ENCODE assay signal across 8 cellular contexts in genomic region chr2:69641887-69642708, GRCh38. TPM values are rescaled to one million over a fixed set of nuclear protein-coding genes. Genes with fewer than 3 reads are reported as not detected.
DNase-seq lines count a peak whose midpoint lies in the region; ATAC-seq, FAIRE-seq and TF ChIP-seq lines count a peak whose summit lies in the region.

No MANE protein-coding gene starts in this region.

- no peaks in the 10 kb centered on the region for H3K9me3 Mint-ChIP-seq in natural killer cell treated with Interleukin-12 subunit alpha and Interleukin-12 subunit beta and Interleukin-15 and Interleukin-18, amount 100 ng/mL, for 72 hours

- H3K4me3 Mint-ChIP-seq in natural killer cell treated with Interleukin-12 subunit alpha and Interleukin-12 subunit beta and Interleukin-15 and Interleukin-18, amount 100 ng/mL, for 72 hours = peak overlapping the region; percentile 87

- H3K4me3 ChIP-seq in AG10803 (ENCODE audit: low read length) (peak overlapping the region; percentile 91), Loucy (ENCODE audit: low read length, poor library complexity, severe bottlenecking) (peak overlapping the region; percentile 81), duodenal mucosa (ENCODE audit: low read depth in 1 of 2, low read length in 2 of 2) (peak overlapping the region; percentile 84 to 98)

- ATAC-seq in natural killer cell treated with Interleukin-12 subunit alpha and Interleukin-12 subunit beta and Interleukin-15 and Interleukin-18, amount 100 ng/mL, for 72 hours = no peak
- no peak for ATAC-seq in activated CD4-positive, CD25-positive, alpha-beta regulatory T cell treated with anti-CD3 and anti-CD28 coated beads, Interleukin-2, amount 50 U/mL, for 24 hours
- ATAC-seq in HG02610 (IDR thresholded peaks at IDR 0.05; ENCODE audit: unreplicated experiment) (no peak), HG02763 (IDR thresholded peaks at IDR 0.05; ENCODE audit: unreplicated experiment) (no peak)

- no peaks in the 10 kb centered on the region for H3K9me3 ChIP-seq in Loucy (ENCODE audit: insufficient read depth, low read depth, low read length)
- no peaks in the 10 kb centered on the region for H3K9me3 ChIP-seq in duodenal mucosa (ENCODE audit: control insufficient read depth in 1 of 2, low read length in 2 of 2)

- peaks cover 71 to 85% of the 10 kb centered on the region in 2 donors for H3K4me1 Mint-ChIP-seq in natural killer cell treated with Interleukin-12 subunit alpha and Interleukin-12 subunit beta and Interleukin-15 and Interleukin-18, amount 100 ng/mL, for 72 hours (ENCODE audit: low read depth in 2 of 2)

- H3K4me2 ChIP-seq in Loucy (ENCODE audit: low read depth, low read length, poor library complexity, severe bottlenecking) = peak overlapping the region; percentile 87

- peak overlapping the region; percentile 94 for H3K9ac ChIP-seq in Loucy (ENCODE audit: low read depth, low read length, poor library complexity, severe bottlenecking)
- peak overlapping the region; percentile 85 to 89 for H3K9ac ChIP-seq in duodenal mucosa (ENCODE audit: low read depth in 1 of 2, low read length in 2 of 2)

- peaks cover 16% of the 10 kb centered on the region for H3K36me3 Mint-ChIP-seq in natural killer cell treated with Interleukin-12 subunit alpha and Interleukin-12 subunit beta and Interleukin-15 and Interleukin-18, amount 100 ng/mL, for 72 hours

- FAIRE-seq in GM12892 (lab: Jason Lieb, UNC) = no peak

- H3K27me3 ChIP-seq in Loucy (ENCODE audit: insufficient read depth, low read length, poor library complexity, severe bottlenecking) (no peaks in the 10 kb centered on the region), duodenal mucosa (ENCODE audit: control insufficient read depth in 1 of 2, insufficient read depth in 2 of 2, low read length in 2 of 2) (no peaks in the 10 kb centered on the region)

- no peak overlapping the region for H3K27ac ChIP-seq in duodenal mucosa (ENCODE audit: low read depth, low read length)

- H3K36me3 ChIP-seq in Loucy (ENCODE audit: insufficient read depth, low read length) = no peaks in the 10 kb centered on the region
- peaks cover 0 to 3% of the 10 kb centered on the region in 2 donors for H3K36me3 ChIP-seq in duodenal mucosa (ENCODE audit: control insufficient read depth in 1 of 2, insufficient read depth in 2 of 2, low read length in 2 of 2)

- peak overlapping the region; percentile 87 to 88 for H3K27ac Mint-ChIP-seq in natural killer cell treated with Interleukin-12 subunit alpha and Interleukin-12 subunit beta and Interleukin-15 and Interleukin-18, amount 100 ng/mL, for 72 hours

- TF ChIP-seq CTCF in AG10803 (conservative IDR thresholded peaks at IDR 0.05; ENCODE audit: low read length) (no peak), Loucy (conservative IDR thresholded peaks at IDR 0.05; ENCODE audit: low read length) (no peak)

- H2AFZ ChIP-seq in Loucy (ENCODE audit: low read length) = no peak overlapping the region

- H3F3A ChIP-seq in Loucy (ENCODE audit: low read depth) = peaks cover 28% of the 10 kb centered on the region

- TF ChIP-seq POLR2A in GM12892 (IDR thresholded peaks at IDR 0.05; ENCODE audit: low read depth, low read length) = no peak

- no peaks in the 10 kb centered on the region for H3K27me3 Mint-ChIP-seq in natural killer cell treated with Interleukin-12 subunit alpha and Interleukin-12 subunit beta and Interleukin-15 and Interleukin-18, amount 100 ng/mL, for 72 hours

- H4K20me1 ChIP-seq in Loucy (ENCODE audit: insufficient read depth, low read length, poor library complexity, severe bottlenecking) = peaks cover 54% of the 10 kb centered on the region

- H3K4me1 ChIP-seq in Loucy (ENCODE audit: insufficient read depth, low read length, poor library complexity, severe bottlenecking) = peaks cover 73% of the 10 kb centered on the region
- H3K4me1 ChIP-seq in duodenal mucosa (ENCODE audit: control insufficient read depth in 1 of 2, insufficient read depth in 2 of 2, low read length in 2 of 2) = peaks cover 42 to 50% of the 10 kb centered on the region in 2 donors

- H3K79me2 ChIP-seq in Loucy (ENCODE audit: insufficient read depth, low read length) = peaks cover 63% of the 10 kb centered on the region

- H3K9me2 ChIP-seq in Loucy (replicated peaks; ENCODE audit: low read depth, low read length) = no peaks in the 10 kb centered on the region

- no peak for DNase-seq in AG10803 (ENCODE audit: low read depth)
- DNase-seq in natural killer cell treated with Interleukin-12 subunit alpha and Interleukin-12 subunit beta and Interleukin-15 and Interleukin-18, amount 100 ng/mL, for 72 hours (ENCODE audit: low spot score) = no peak
- DNase-seq in GM12892 (ENCODE audit: insufficient read length) = no peak

RNA-seq across cellular contexts. Expression of gene AAK1, which starts 1.4 kb away (rescaled TPM):
- 100 to 1,000 TPM in 1 of 2 donors, 10 to 100 TPM in 1; 97.1 to 114 TPM for total RNA-seq in natural killer cell treated with Interleukin-12 subunit alpha and Interleukin-12 subunit beta and Interleukin-15 and Interleukin-18, amount 100 ng/mL, for 72 hours
- 8.8 TPM for polyA plus RNA-seq in GM12892 (2012; ENCODE audit: missing spikeins)
